In genomic region chr5:38830521-38831051, GRCh38 we compare ENCODE assay signal across 1 cellular context.
A peak's percentile ranks its signal among the peaks of the same experiment; 100 is the strongest.
TF ChIP-seq lines count a peak whose summit lies in the region.

No MANE protein-coding gene starts in this region.

TF ChIP-seq in HepG2, 621 proteins besides CTCF, POLR2A, EP300 and RAD21 (continued from another document and continues in another):
- TF ChIP-seq ZBTB40 (IDR thresholded peaks at IDR 0.05): no peak
- no peak for TF ChIP-seq ZBTB40 (CRISPR knock-in tag; IDR thresholded peaks at IDR 0.05)
- no peak for TF ChIP-seq ZMAT3 (CRISPR knock-in tag; conservative IDR thresholded peaks at IDR 0.05)
- no peak for TF ChIP-seq ZKSCAN5 (CRISPR knock-in tag; IDR thresholded peaks at IDR 0.05)
- TF ChIP-seq TEAD3 (CRISPR knock-in tag; optimal IDR thresholded peaks at IDR 0.05; ENCODE audit: borderline replicate concordance): peak; percentile 89
- TF ChIP-seq MIER3 (CRISPR knock-in tag; IDR thresholded peaks at IDR 0.05; ENCODE audit: borderline replicate concordance): peak; percentile 83; the same call in 1 of the 2 replicates
- TF ChIP-seq ZBTB7B (CRISPR knock-in tag; IDR thresholded peaks at IDR 0.05): peak; percentile 71
- no peak for TF ChIP-seq ZNF772 (CRISPR knock-in tag; IDR thresholded peaks at IDR 0.05)
- no peak for TF ChIP-seq FUBP1 (CRISPR knock-in tag; IDR thresholded peaks at IDR 0.05; ENCODE audit: borderline replicate concordance)
- TF ChIP-seq MNT (IDR thresholded peaks at IDR 0.05): no peak
- TF ChIP-seq ZNF33B (CRISPR knock-in tag; IDR thresholded peaks at IDR 0.05): no peak
- TF ChIP-seq CBFB (CRISPR knock-in tag; IDR thresholded peaks at IDR 0.05): no peak
- no peak for TF ChIP-seq ZFP36L2 (CRISPR knock-in tag; IDR thresholded peaks at IDR 0.05)
- TF ChIP-seq YY1 (IDR thresholded peaks at IDR 0.05; ENCODE audit: insufficient read depth, insufficient replicate concordance, low read depth, low read length): no peak
- TF ChIP-seq ZFP90 (CRISPR knock-in tag; IDR thresholded peaks at IDR 0.05; ENCODE audit: borderline replicate concordance): no peak
- no peak for TF ChIP-seq MAFG (CRISPR knock-in tag; IDR thresholded peaks at IDR 0.05)
- TF ChIP-seq NFRKB (IDR thresholded peaks at IDR 0.05): no peak
- TF ChIP-seq CREB1 (IDR thresholded peaks at IDR 0.05): peak; percentile 59
- no peak for TF ChIP-seq CREB1 (CRISPR knock-in tag; IDR thresholded peaks at IDR 0.05)
- no peak for TF ChIP-seq RERE (CRISPR knock-in tag; IDR thresholded peaks at IDR 0.05; ENCODE audit: low read depth)
- TF ChIP-seq PHF8 (CRISPR knock-in tag; IDR thresholded peaks at IDR 0.05): no peak
- TF ChIP-seq HDAC6 (IDR thresholded peaks at IDR 0.05; ENCODE audit: low read depth, low read length): no peak
- no peak for TF ChIP-seq ARHGAP35 (CRISPR knock-in tag; IDR thresholded peaks at IDR 0.05; ENCODE audit: borderline replicate concordance)
- no peak for TF ChIP-seq NPAS2 (CRISPR knock-in tag; IDR thresholded peaks at IDR 0.05; ENCODE audit: borderline replicate concordance)
- peak; percentile 43; the same call in 1 of the 2 replicates for TF ChIP-seq CHD4 (IDR thresholded peaks at IDR 0.05; ENCODE audit: borderline replicate concordance, low read length)
- no peak for TF ChIP-seq ZBTB49 (CRISPR knock-in tag; IDR thresholded peaks at IDR 0.05; ENCODE audit: borderline replicate concordance)
- TF ChIP-seq MAFK (conservative IDR thresholded peaks at IDR 0.05 in 1 of 2, IDR thresholded peaks at IDR 0.05 in 1 of 2; ENCODE audit: low read length in 2 of 2): no peak; a peak in 1 of 4 replicates
- TF ChIP-seq ZNF703 (CRISPR knock-in tag; IDR thresholded peaks at IDR 0.05; ENCODE audit: borderline replicate concordance): no peak
- TF ChIP-seq ZNF276 (CRISPR knock-in tag; IDR thresholded peaks at IDR 0.05; ENCODE audit: low read depth): no peak
- TF ChIP-seq HMG20B (CRISPR knock-in tag; conservative IDR thresholded peaks at IDR 0.05): peak; percentile 68; the same call in 1 of the 2 replicates
- TF ChIP-seq ZNF17 (CRISPR knock-in tag; IDR thresholded peaks at IDR 0.05): no peak
- 0 out of 2 replicates have a peak, but pooled peaks have one; percentile 33 for TF ChIP-seq PBX2 (CRISPR knock-in tag; IDR thresholded peaks at IDR 0.05)
- TF ChIP-seq ZNF7 (CRISPR knock-in tag; IDR thresholded peaks at IDR 0.05): 0 out of 2 replicates have a peak, but pooled peaks have one; percentile 28
- no peak for TF ChIP-seq CAMTA2 (CRISPR knock-in tag; IDR thresholded peaks at IDR 0.05; ENCODE audit: borderline replicate concordance)
